9 cellular contexts compared by ENCODE assay signal in genomic region chr1:23568608-23569383, GRCh38. TPM values are rescaled to one million over a fixed set of nuclear protein-coding genes. Genes with fewer than 3 reads are reported as not detected.
A peak's percentile ranks its signal among the peaks of the same experiment; 100 is the strongest.
DNase-seq lines count a peak whose midpoint lies in the region; ATAC-seq, FAIRE-seq and TF ChIP-seq lines count a peak whose summit lies in the region.
"Had no signal": no experiment of that assay in that cellular context is flagged by ENCODE, and none has a peak within 500 bp of the region (broad histone marks: within the 10 kb centered on the region; RNA-seq: fewer than 3 reads in every experiment).

No MANE protein-coding gene starts in this region.

- TF ChIP-seq CTCF in K562 (IDR thresholded peaks at IDR 0.05 in 2 of 3, conservative IDR thresholded peaks at IDR 0.05 in 1 of 3; ENCODE audit: insufficient read depth in 2 of 3, low read depth in 1 of 3, low read length in 3 of 3) (no peak), HepG2 (CRISPR knock-in tag; IDR thresholded peaks at IDR 0.05) (no peak), suprapubic skin (IDR thresholded peaks at IDR 0.05) (no peak)

- no peak for TF ChIP-seq EP300 in K562 (IDR thresholded peaks at IDR 0.05; ENCODE audit: low read length)
- TF ChIP-seq EP300 in HepG2 (IDR thresholded peaks at IDR 0.05; ENCODE audit: low read depth in 2 of 2, low read length in 2 of 2): no peak
- TF ChIP-seq EP300 in HepG2 (CRISPR knock-in tag; IDR thresholded peaks at IDR 0.05; ENCODE audit: borderline replicate concordance): no peak
- no peak for TF ChIP-seq EP300 in suprapubic skin (IDR thresholded peaks at IDR 0.05)

- ATAC-seq in K562: peak; percentile 58
- peak; percentile 19; the same call in 2 of the 3 replicates for ATAC-seq in HepG2
- no peak for ATAC-seq in HG02970 (IDR thresholded peaks at IDR 0.05; ENCODE audit: low FRiP score, unreplicated experiment)
- no peak for ATAC-seq in GM19452 (IDR thresholded peaks at IDR 0.05; ENCODE audit: unreplicated experiment)

- H3K79me2 ChIP-seq in K562 (ENCODE audit: control insufficient read depth, insufficient read depth, low read length) (no peaks in the 10 kb centered on the region), HepG2 (ENCODE audit: insufficient read depth, low read length) (no peaks in the 10 kb centered on the region)

- H3K4me2 ChIP-seq in K562 (ENCODE audit: insufficient read depth, low read length) (peak overlapping the region; percentile 74), HepG2 (ENCODE audit: low read depth, low read length) (peak overlapping the region; percentile 94)

- TF ChIP-seq POLR2A in K562 (conservative IDR thresholded peaks at IDR 0.05) (peak; percentile 78), HepG2 (IDR thresholded peaks at IDR 0.05; ENCODE audit: insufficient read depth in 1 of 2, low read depth in 2 of 2, low read length in 2 of 2) (no peak), suprapubic skin (IDR thresholded peaks at IDR 0.05) (no peak)

- peak overlapping the region; percentile 52 for H3K4me3 ChIP-seq in K562
- peak overlapping the region; percentile 58 to 74 (median 63) for H3K4me3 ChIP-seq in HepG2 (replicated peaks in 1 of 3; ENCODE audit: insufficient read depth in 1 of 3, low read depth in 2 of 3, low read length in 3 of 3)
- peak overlapping the region; percentile 63 for H3K4me3 ChIP-seq in suprapubic skin

- H4K20me1 ChIP-seq in K562 (replicated peaks; ENCODE audit: control insufficient read depth, insufficient read depth, low read length) (no peaks in the 10 kb centered on the region), HepG2 (ENCODE audit: insufficient read depth, low read length) (no peaks in the 10 kb centered on the region)

- 16% methylated on average over 16 of the region's 16 CpGs for WGBS in K562 (ENCODE audit: insufficient coverage, low coverage, missing lambda C conversion rate)
- WGBS in HepG2 (ENCODE audit: low lambda C conversion rate): 12% methylated on average over 12 of the region's 16 CpGs
- 52% methylated on average over 16 of the region's 16 CpGs for WGBS in suprapubic skin

- no peaks in the 10 kb centered on the region for H3K9me3 ChIP-seq in K562 (replicated peaks; ENCODE audit: control insufficient read depth, insufficient read depth, low read depth, low read length)
- H3K9me3 ChIP-seq in HepG2 (ENCODE audit: low read length): no peaks in the 10 kb centered on the region
- H3K9me3 ChIP-seq in suprapubic skin: no peaks in the 10 kb centered on the region

- peaks cover 75% of the 10 kb centered on the region for H3K27me3 Mint-ChIP-seq in T-helper 1 cell treated with Interleukin-12 subunit alpha and Interleukin-12 subunit beta and Interleukin-4 antibody, amounts not matched to agents 30 μg/mL and 1 μg/mL, for 36 hours (ENCODE audit: low read depth)

- no peaks in the 10 kb centered on the region for H3K9me3 Mint-ChIP-seq in T-helper 1 cell treated with Interleukin-12 subunit alpha and Interleukin-12 subunit beta and Interleukin-4 antibody, amounts not matched to agents 30 μg/mL and 1 μg/mL, for 36 hours

- peak overlapping the region; percentile 82 for H3K4me3 Mint-ChIP-seq in T-helper 1 cell treated with Interleukin-12 subunit alpha and Interleukin-12 subunit beta and Interleukin-4 antibody, amounts not matched to agents 30 μg/mL and 1 μg/mL, for 36 hours

- intact Hi-C loops in K562 (cut with micrococcal nuclease): no loop called here
- intact Hi-C loops in HepG2 (cut with micrococcal nuclease; ENCODE audit: unreplicated experiment): no loop called here

- no peaks in the 10 kb centered on the region for H3K9me1 ChIP-seq in K562 (ENCODE audit: control insufficient read depth, insufficient read depth, low read length)

- H3K9ac ChIP-seq in K562 (ENCODE audit: insufficient read depth in 1 of 2, low read depth in 2 of 2, low read length in 2 of 2): peak overlapping the region; percentile 73 to 93
- peak overlapping the region; percentile 65; the same call in 1 of the 2 replicates for H3K9ac ChIP-seq in HepG2 (ENCODE audit: insufficient read depth, low read depth, low read length)

- no peaks in the 10 kb centered on the region for H3K36me3 ChIP-seq in K562 (ENCODE audit: control insufficient read depth, insufficient read depth, low read length)
- no peaks in the 10 kb centered on the region for H3K36me3 ChIP-seq in HepG2 (replicated peaks in 1 of 2; ENCODE audit: control insufficient read depth in 1 of 2, insufficient read depth in 2 of 2, low read length in 2 of 2)
- no peaks in the 10 kb centered on the region for H3K36me3 ChIP-seq in suprapubic skin

- H3K27ac Mint-ChIP-seq in T-helper 1 cell treated with Interleukin-12 subunit alpha and Interleukin-12 subunit beta and Interleukin-4 antibody, amounts not matched to agents 30 μg/mL and 1 μg/mL, for 36 hours: no peak overlapping the region

- POLR2A ChIA-PET in K562 (lab: Yijun Ruan, JAX): interaction anchor here (0.6 to 3.0 kb wide), 9 partner anchors 8 to 71 kb away, joined by 3 to 29 read pairs (median 4); partner anchors contain the start of gene ID3
- POLR2A ChIA-PET in HepG2 (lab: Yijun Ruan, JAX): interaction anchor here (1.8 to 4.2 kb wide), 3 partner anchors 8 to 22 kb away, joined by 6 to 22 read pairs (median 7); partner anchors contain the start of gene ID3

- H3K27ac ChIP-seq in K562 (ENCODE audit: extremely low read depth, low read depth, low read length): peak overlapping the region; percentile 64
- H3K27ac ChIP-seq in HepG2 (ENCODE audit: extremely low read length, insufficient read depth, low read length): no peak overlapping the region
- H3K27ac ChIP-seq in suprapubic skin: peak overlapping the region; percentile 79
- H3K27ac ChIP-seq: C4-2B had no signal

- H2AFZ ChIP-seq in K562 (ENCODE audit: low read depth, low read length) (peak overlapping the region; percentile 81), HepG2 (ENCODE audit: low read length) (peak overlapping the region; percentile 87)

- FAIRE-seq in K562 (lab: Jason Lieb, UNC) (peak; percentile 54), HepG2 (lab: Jason Lieb, UNC) (no peak)

- peaks cover 5% of the 10 kb centered on the region for H3K36me3 Mint-ChIP-seq in T-helper 1 cell treated with Interleukin-12 subunit alpha and Interleukin-12 subunit beta and Interleukin-4 antibody, amounts not matched to agents 30 μg/mL and 1 μg/mL, for 36 hours (ENCODE audit: low read depth)

- in situ Hi-C loops in K562 (cut with MboI): no loop called here
- in situ Hi-C loops in HepG2 (cut with HindIII; ENCODE audit: extremely low pct_ligation_motif_present, low pct_unique_long_range_greater_than_20kb): no loop called here

- H3K27me3 ChIP-seq in K562 (ENCODE audit: control insufficient read depth in 2 of 2, insufficient read depth in 2 of 2, low read length in 2 of 2): no peaks in the 10 kb centered on the region; a peak in 1 of 5 replicates
- H3K27me3 ChIP-seq in HepG2 (ENCODE audit: control insufficient read depth in 1 of 2, insufficient read depth in 2 of 2, low read length in 2 of 2): peaks cover 0 to 8% of the 10 kb centered on the region in 2 experiments; a peak in 1 of 5 replicates
- H3K27me3 ChIP-seq in suprapubic skin: no peaks in the 10 kb centered on the region

- BruUV-seq in K562 (replicated peaks; lab: Mats Ljungman, UMichigan) (no TSS peak), HepG2 (replicated peaks; lab: Mats Ljungman, UMichigan) (no TSS peak)

- H3K4me1 Mint-ChIP-seq in T-helper 1 cell treated with Interleukin-12 subunit alpha and Interleukin-12 subunit beta and Interleukin-4 antibody, amounts not matched to agents 30 μg/mL and 1 μg/mL, for 36 hours (ENCODE audit: low read depth): peaks cover 8% of the 10 kb centered on the region

- CTCF ChIA-PET in K562 (lab: Yijun Ruan, JAX; ENCODE audit: low intra/inter-chr PET ratio) (interaction anchor here (0.5 kb wide), 1 partner anchor 1942 kb away, joined by 5 read pairs; no protein-coding TSS in a partner anchor), HepG2 (lab: Yijun Ruan, JAX; ENCODE audit: low intra/inter-chr PET ratio, low total read pairs) (no interaction called here)

- TF ChIP-seq RAD21 in K562 (CRISPR knock-in tag; conservative IDR thresholded peaks at IDR 0.05 in 1 of 2, IDR thresholded peaks at IDR 0.05 in 1 of 2): no peak
- no peak for TF ChIP-seq RAD21 in HepG2 (CRISPR knock-in tag; IDR thresholded peaks at IDR 0.05)

- no peak for DNase-seq in T-helper 1 cell
- peak; percentile 21 to 73 (median 53) for DNase-seq in K562 (ENCODE audit: extremely low read depth in 1 of 4, low spot score in 3 of 4)
- DNase-seq in HepG2 (ENCODE audit: low spot score): no peak
- DNase-seq in suprapubic skin (ENCODE audit: low spot score in 2 of 2): no peak
- DNase-seq in NCI-H2171 (lab: John Stamatoyannopoulos, UW): no peak

- peaks cover 24 to 28% of the 10 kb centered on the region in 2 experiments for H3K4me1 ChIP-seq in K562 (replicated peaks in 1 of 2; ENCODE audit: control insufficient read depth in 2 of 2, insufficient read depth in 2 of 2, low read length in 2 of 2)
- peaks cover 65% of the 10 kb centered on the region for H3K4me1 ChIP-seq in HepG2 (ENCODE audit: insufficient read depth, low read length)
- peaks cover 28% of the 10 kb centered on the region for H3K4me1 ChIP-seq in suprapubic skin

RNA-seq across cellular contexts. Expression of gene ID3, which starts 9.5 kb away (rescaled TPM):
- total RNA-seq in K562 (2011; cell fraction: chromatin; rRNA removed; ENCODE audit: low replicate concordance): 41.1 and 121 TPM in 2 replicates
- 126 and 137 TPM in 2 replicates for total RNA-seq in K562 (2011; cell fraction: nucleolus; rRNA removed)
- 87.5 and 98.1 TPM in 2 replicates for total RNA-seq in K562 (2011; cell fraction: nucleoplasm; rRNA removed)
- 50.9 and 59.4 TPM in 2 replicates for total RNA-seq in K562 (2014; rRNA removed)
- total RNA-seq in K562 (2014; rRNA removed; fragmentation: Illumina TruSeq; extraction: Trizol): 12.6 and 17.2 TPM in 2 replicates
- 17.7 and 20.4 TPM in 2 replicates for total RNA-seq in K562 (2015; rRNA removed; fragmentation: Illumina TruSeq; extraction: Trizol)
- 42.2 and 44.8 TPM in 2 replicates for total RNA-seq in K562 (2021)
- 28.6 and 59.8 TPM in 2 replicates for polyA plus RNA-seq in K562 (2011; rRNA removed)
- polyA plus RNA-seq in K562 (2011; cell fraction: cytosol; rRNA removed): 78.3 and 218 TPM in 2 replicates
- 52.1 and 90.3 TPM in 2 replicates for polyA plus RNA-seq in K562 (2011; cell fraction: nucleus; rRNA removed)
- 63.0 and 66.6 TPM in 2 replicates for polyA plus RNA-seq in K562 (2012)
- 23.5 and 30.8 TPM in 2 replicates for polyA plus RNA-seq in K562 (2014; fragmentation: Illumina TruSeq; extraction: Trizol)
- polyA plus RNA-seq in K562 (2014; fragmentation: Nextera tagmentation; extraction: Ambion mirVana): 10 to 100 TPM in 1 of 2 experiments, 1 to 10 TPM in 1; 6.8 to 13.2 TPM
- polyA plus RNA-seq in K562 (2014; rRNA removed): 44.4 and 54.2 TPM in 2 replicates
- 9.7 and 17.8 TPM in 2 replicates for polyA minus RNA-seq in K562 (2011; rRNA and poly(A)+ RNA removed)
- 23.9 and 44.6 TPM in 2 replicates for polyA minus RNA-seq in K562 (2011; cell fraction: cytosol; rRNA and poly(A)+ RNA removed)
- polyA minus RNA-seq in K562 (2011; cell fraction: nucleus; rRNA and poly(A)+ RNA removed): 65.3 and 68.1 TPM in 2 replicates
- total RNA-seq in HepG2 (2016; rRNA removed; fragmentation: Illumina TruSeq; extraction: Trizol): 67.8 and 115 TPM in 2 replicates
- total RNA-seq in HepG2 (2016; cell fraction: cytosol; rRNA removed; fragmentation: Illumina TruSeq; extraction: Trizol; ENCODE audit: low read depth): 119 and 126 TPM in 2 replicates
- total RNA-seq in HepG2 (2016; cell fraction: insoluble cytoplasmic fraction; rRNA removed; fragmentation: Illumina TruSeq; extraction: Trizol): 65.6 and 120 TPM in 2 replicates
- total RNA-seq in HepG2 (2016; cell fraction: membrane; rRNA removed; fragmentation: Illumina TruSeq; extraction: Trizol): 79.8 and 82.4 TPM in 2 replicates
- total RNA-seq in HepG2 (2016; cell fraction: nucleus; rRNA removed; fragmentation: Illumina TruSeq; extraction: Trizol): 82.3 and 85.6 TPM in 2 replicates
- polyA plus RNA-seq in HepG2 (2011; rRNA removed): 34.9 and 64.8 TPM in 2 replicates
- polyA plus RNA-seq in HepG2 (2011; cell fraction: cytosol; rRNA removed): 40.3 and 106 TPM in 2 replicates
- polyA plus RNA-seq in HepG2 (2011; cell fraction: nucleus; rRNA removed): 50.4 and 124 TPM in 2 replicates
- polyA plus RNA-seq in HepG2 (2012): 19.1 and 19.4 TPM in 2 replicates
- 19.4 and 20.9 TPM in 2 replicates for polyA plus RNA-seq in HepG2 (2016; cell fraction: cytosol; fragmentation: Illumina TruSeq; extraction: Trizol; ENCODE audit: low read depth)
- 67.3 and 67.6 TPM in 2 replicates for polyA plus RNA-seq in HepG2 (2016; cell fraction: insoluble cytoplasmic fraction; fragmentation: Illumina TruSeq; extraction: Trizol; ENCODE audit: low read depth)
- polyA plus RNA-seq in HepG2 (2016; cell fraction: membrane; fragmentation: Illumina TruSeq; extraction: Trizol; ENCODE audit: low read depth): 27.8 and 28.9 TPM in 2 replicates
- 106 and 110 TPM in 2 replicates for polyA plus RNA-seq in HepG2 (2016; cell fraction: nucleus; fragmentation: Illumina TruSeq; extraction: Trizol; ENCODE audit: insufficient read depth, low read depth)
- polyA minus RNA-seq in HepG2 (2011; rRNA and poly(A)+ RNA removed; ENCODE audit: low replicate concordance): 66.2 and 315 TPM in 2 replicates
- polyA minus RNA-seq in HepG2 (2011; cell fraction: cytosol; rRNA and poly(A)+ RNA removed): 18.4 and 43.5 TPM in 2 replicates
- 53.5 and 115 TPM in 2 replicates for polyA minus RNA-seq in HepG2 (2011; cell fraction: nucleus; rRNA and poly(A)+ RNA removed)
- total RNA-seq in suprapubic skin: 100 to 1,000 TPM in 3 of 4 donors, 10 to 100 TPM in 1; 91.1 to 194 (median 149) TPM

RNA-seq across cellular contexts. Expression of gene E2F2, which starts 37.8 kb away (rescaled TPM):
- total RNA-seq in K562 (2011; cell fraction: chromatin; rRNA removed; ENCODE audit: low replicate concordance): 29.6 and 39.0 TPM in 2 replicates
- 13.2 and 15.8 TPM in 2 replicates for total RNA-seq in K562 (2011; cell fraction: nucleolus; rRNA removed)
- 21.7 and 23.2 TPM in 2 replicates for total RNA-seq in K562 (2011; cell fraction: nucleoplasm; rRNA removed)
- total RNA-seq in K562 (2014; rRNA removed) (14.9 and 19.9 TPM in 2 replicates), K562 (2014; rRNA removed; fragmentation: Illumina TruSeq; extraction: Trizol) (11.0 and 11.4 TPM in 2 replicates), K562 (2015; rRNA removed; fragmentation: Illumina TruSeq; extraction: Trizol) (11.7 and 12.0 TPM in 2 replicates), K562 (2021) (22.5 and 25.3 TPM in 2 replicates), HepG2 (2016; rRNA removed; fragmentation: Illumina TruSeq; extraction: Trizol) (5.7 and 6.6 TPM in 2 replicates), suprapubic skin (10 to 100 TPM in 2 of 4 donors, 1 to 10 TPM in 2; 4.5 to 12.9 (median 8.4) TPM)
- polyA plus RNA-seq in K562 (2011; rRNA removed) (3.1 and 4.2 TPM in 2 replicates), K562 (2014; fragmentation: Illumina TruSeq; extraction: Trizol) (14.3 and 16.1 TPM in 2 replicates), K562 (2014; fragmentation: Nextera tagmentation; extraction: Ambion mirVana) (1 to 10 TPM; 3.8 to 4.0 TPM), K562 (2014; rRNA removed) (10.1 and 10.3 TPM in 2 replicates), HepG2 (2011; rRNA removed) (0.50 and 0.65 TPM in 2 replicates)
- 3.0 and 3.9 TPM in 2 replicates for polyA plus RNA-seq in K562 (2011; cell fraction: cytosol; rRNA removed)
- polyA plus RNA-seq in K562 (2011; cell fraction: nucleus; rRNA removed): 8.1 and 9.2 TPM in 2 replicates
- polyA plus RNA-seq in K562 (2012): 9.2 and 10.2 TPM in 2 replicates
- 3.5 and 4.7 TPM in 2 replicates for polyA minus RNA-seq in K562 (2011; rRNA and poly(A)+ RNA removed)
- polyA minus RNA-seq in K562 (2011; cell fraction: cytosol; rRNA and poly(A)+ RNA removed): 5.8 and 6.5 TPM in 2 replicates
- 5.1 and 8.9 TPM in 2 replicates for polyA minus RNA-seq in K562 (2011; cell fraction: nucleus; rRNA and poly(A)+ RNA removed)
- total RNA-seq in HepG2 (2016; cell fraction: cytosol; rRNA removed; fragmentation: Illumina TruSeq; extraction: Trizol; ENCODE audit: low read depth): 1.1 and 1.3 TPM in 2 replicates
- total RNA-seq in HepG2 (2016; cell fraction: insoluble cytoplasmic fraction; rRNA removed; fragmentation: Illumina TruSeq; extraction: Trizol): 4.9 and 6.0 TPM in 2 replicates
- total RNA-seq in HepG2 (2016; cell fraction: membrane; rRNA removed; fragmentation: Illumina TruSeq; extraction: Trizol): 2.6 TPM in 2 replicates
- total RNA-seq in HepG2 (2016; cell fraction: nucleus; rRNA removed; fragmentation: Illumina TruSeq; extraction: Trizol): 5.1 and 7.1 TPM in 2 replicates
- 0.29 and 0.35 TPM in 2 replicates for polyA plus RNA-seq in HepG2 (2011; cell fraction: cytosol; rRNA removed)
- 1.9 TPM in 2 replicates for polyA plus RNA-seq in HepG2 (2011; cell fraction: nucleus; rRNA removed)
- polyA plus RNA-seq in HepG2 (2012): 0.63 and 1.4 TPM in 2 replicates
- polyA plus RNA-seq in HepG2 (2016; cell fraction: cytosol; fragmentation: Illumina TruSeq; extraction: Trizol; ENCODE audit: low read depth): 0.24 and 0.26 TPM in 2 replicates
- 3.4 and 4.2 TPM in 2 replicates for polyA plus RNA-seq in HepG2 (2016; cell fraction: insoluble cytoplasmic fraction; fragmentation: Illumina TruSeq; extraction: Trizol; ENCODE audit: low read depth)
- polyA plus RNA-seq in HepG2 (2016; cell fraction: membrane; fragmentation: Illumina TruSeq; extraction: Trizol; ENCODE audit: low read depth): 0.62 and 0.69 TPM in 2 replicates
- polyA plus RNA-seq in HepG2 (2016; cell fraction: nucleus; fragmentation: Illumina TruSeq; extraction: Trizol; ENCODE audit: insufficient read depth, low read depth): 12.8 and 14.2 TPM in 2 replicates
- polyA minus RNA-seq in HepG2 (2011; rRNA and poly(A)+ RNA removed; ENCODE audit: low replicate concordance): 1.8 and 19.5 TPM in 2 replicates
- 0.79 and 1.1 TPM in 2 replicates for polyA minus RNA-seq in HepG2 (2011; cell fraction: cytosol; rRNA and poly(A)+ RNA removed)
- 0.87 and 1.3 TPM in 2 replicates for polyA minus RNA-seq in HepG2 (2011; cell fraction: nucleus; rRNA and poly(A)+ RNA removed)

Comparison
In these comparisons a context has a peak if more than half of its experiments do, and no peak if none do; other contexts are left out.
1. DNase-seq: peak in K562 (4 of 4); none in T-helper 1 cell (0 of 5), HepG2 (single experiment), suprapubic skin (0 of 2) and NCI-H2171 (single experiment).
2. ATAC-seq: peak in K562 (single experiment) and HepG2 (single experiment); none in HG02970 (single experiment) and GM19452 (single experiment).
3. Peak in every context shown above with its lines, with median percentiles within 50 percentile points of each other: H3K4me3 ChIP-seq.